ENCODE assay signal across 25 cellular contexts in the genomic region with DNA sequence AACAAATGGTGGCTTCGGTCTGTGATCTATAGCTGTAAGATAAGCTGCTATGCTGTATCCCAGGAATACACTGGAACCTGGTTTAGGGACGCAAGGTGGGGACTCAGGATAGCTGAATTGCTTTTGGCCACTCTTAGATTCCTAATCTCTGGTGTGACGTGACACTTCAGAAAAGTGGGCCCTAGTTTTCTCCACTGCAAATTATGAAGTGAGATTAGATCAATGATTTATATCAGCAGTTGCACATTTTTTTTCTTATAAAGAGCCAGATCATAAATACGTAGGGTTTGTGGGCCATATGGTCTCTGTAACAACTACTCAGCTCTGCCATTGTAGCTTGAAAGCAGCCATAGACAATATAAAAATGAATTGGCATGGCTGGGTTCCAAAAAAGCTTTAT.
"Had no signal": no experiment of that assay in that cellular context is flagged by ENCODE, and none has a peak within 500 bp of the region (broad histone marks: within the 10 kb centered on the region; RNA-seq: fewer than 3 reads in every experiment).

No MANE protein-coding gene starts in this region.

- ATAC-seq: activated CD4-positive, CD25-positive, alpha-beta regulatory T cell treated with anti-CD3 and anti-CD28 coated beads, Interleukin-2, amount 50 U/mL, for 24 hours; activated CD8-positive, alpha-beta T cell treated with anti-CD3 and anti-CD28 coated beads for 36 hours; activated naive CD4-positive, alpha-beta T cell treated with anti-CD3 and anti-CD28 coated beads, Interleukin-2, amount 50 U/mL, for 72 hours; gastroesophageal sphincter; heart right ventricle; T-helper 17 cell had no signal

- DNase-seq: activated B cell treated with CpG ODN at 0.5 μM for 24 hours; activated CD4-positive, alpha-beta T cell treated with anti-CD3 and anti-CD28 coated beads for 48 hours; activated CD4-positive, alpha-beta T cell treated with anti-CD3 and anti-CD28 coated beads, Interleukin-2, amount 50 U/mL, for 1 hour; activated CD4-positive, alpha-beta T cell treated with anti-CD3 and anti-CD28 coated beads, Interleukin-2, amount 50 U/mL, for 48 hours; activated CD8-positive, alpha-beta memory T cell treated with anti-CD3 and anti-CD28 coated beads for 24 hours; activated CD8-positive, alpha-beta T cell treated with anti-CD3 and anti-CD28 coated beads for 36 hours; activated gamma-delta T cell; activated naive CD4-positive, alpha-beta T cell; activated naive CD4-positive, alpha-beta T cell treated with anti-CD3 and anti-CD28 coated beads, Interleukin-2, amount 10 ng/mL, durations not matched to agents 7 days and 5 days; activated naive CD8-positive, alpha-beta T cell treated with anti-CD3 and anti-CD28 coated beads, Interleukin-2, amount 10 ng/mL, durations not matched to agents 7 days and 5 days; activated T-cell treated with anti-CD3 and anti-CD28 coated beads, Interleukin-2, amount 50 U/mL, for 1 hour; activated T-cell treated with anti-CD3 and anti-CD28 coated beads, Interleukin-2, amount 50 U/mL, for 48 hours; central memory CD4-positive, alpha-beta T cell; cerebellar nuclear complex; colonic mucosa; effector CD8-positive, alpha-beta T cell; esophagus squamous epithelium; foreskin melanocyte; heart right ventricle; T-helper 17 cell; T1000; WERI-Rb-1 had no signal
